In the genomic region with DNA sequence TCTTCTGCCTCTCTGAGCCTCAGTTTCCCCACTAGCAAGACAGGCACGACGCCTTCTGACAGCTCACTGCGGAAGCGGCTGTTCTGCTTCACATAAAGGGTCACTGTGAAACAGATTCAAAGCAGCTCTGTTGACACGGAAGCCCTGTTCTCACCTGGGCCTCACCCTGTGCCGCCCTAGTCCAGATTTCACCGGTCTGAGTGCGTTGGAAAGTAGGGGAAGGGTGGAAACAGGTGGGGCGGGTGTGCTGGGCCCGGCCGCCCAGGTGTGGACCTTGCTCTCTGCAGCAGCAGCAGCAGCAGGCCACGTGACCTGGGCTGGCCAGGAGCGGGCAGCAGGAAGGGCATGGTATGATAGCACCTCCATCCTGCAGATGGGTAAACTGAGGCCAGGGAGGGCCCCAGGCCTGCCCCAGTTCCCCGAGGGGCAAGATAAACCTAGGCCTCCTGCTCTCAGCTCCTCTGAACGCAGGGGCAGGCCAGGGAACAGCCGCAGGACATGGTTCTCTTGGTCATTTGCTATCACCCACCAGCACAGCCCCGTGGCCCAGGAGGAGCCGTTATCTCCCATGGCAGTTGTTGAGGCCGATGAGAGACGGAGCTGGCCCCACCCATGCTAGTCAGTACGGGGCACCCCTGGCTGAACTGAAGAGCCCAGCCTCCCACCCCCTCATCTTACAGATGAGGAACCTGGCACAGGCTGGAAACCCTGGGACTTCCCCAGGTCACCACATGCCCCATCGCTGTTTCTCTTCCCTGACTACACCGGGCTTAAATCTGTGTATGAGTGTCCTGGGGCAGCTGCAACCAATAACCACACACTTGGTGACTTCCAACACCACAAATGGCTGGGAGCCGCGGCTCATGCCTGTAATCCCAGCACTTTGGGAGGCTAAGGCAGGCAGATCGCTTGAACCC, we compare ENCODE assay signal across 11 cellular contexts. TPM values are rescaled to one million over a fixed set of nuclear protein-coding genes. Genes with fewer than 3 reads are reported as not detected.
DNase-seq lines count a peak whose midpoint lies in the region; ATAC-seq and TF ChIP-seq lines count a peak whose summit lies in the region.
"Had no signal": no experiment of that assay in that cellular context is flagged by ENCODE, and none has a peak within 500 bp of the region (broad histone marks: within the 10 kb centered on the region; RNA-seq: fewer than 3 reads in every experiment).

No MANE protein-coding gene starts in this region.

- H2AFZ ChIP-seq in hepatocyte (no peak overlapping the region), Karpas-422 (ENCODE audit: low read length) (no peak overlapping the region)

- H3K36me3 Mint-ChIP-seq in stimulated activated memory B cell treated with anti-CD40 and anti-IgM and Interleukin-4, amounts not matched to agents 10 μg/mL and 1 μg/mL and 100 μg/mL, for 72 hours, result peaks cover 21% of the 10 kb centered on the region

- DNase-seq in OCI-M2 (lab: John Stamatoyannopoulos, UW; ENCODE audit: unreplicated experiment) (peak; percentile 51), hepatocyte (ENCODE audit: low spot score) (peak; percentile 94), Kasumi-1 (lab: John Stamatoyannopoulos, UW) (no peak), G401 (ENCODE audit: low spot score) (no peak), Karpas-422 (no peak)
- DNase-seq: activated naive CD4-positive, alpha-beta T cell treated with anti-CD3 and anti-CD28 coated beads for 36 hours; NCI-H2081 treated with DMSO at 0.1 percent for 48 hours had no signal

- no peaks in the 10 kb centered on the region for H3K9me3 ChIP-seq in hepatocyte (ENCODE audit: low read depth)
- H3K9me3 ChIP-seq in Karpas-422 (ENCODE audit: low read length), result no peaks in the 10 kb centered on the region

- peak overlapping the region; percentile 83 for H3K27ac Mint-ChIP-seq in stimulated activated memory B cell treated with anti-CD40 and anti-IgM and Interleukin-4, amounts not matched to agents 10 μg/mL and 1 μg/mL and 100 μg/mL, for 72 hours
- H3K27ac Mint-ChIP-seq: activated naive CD4-positive, alpha-beta T cell treated with anti-CD3 and anti-CD28 coated beads for 36 hours had no signal

- H3K9ac ChIP-seq in Karpas-422 (ENCODE audit: low read length), result no peak overlapping the region

- H3K4me3 ChIP-seq in hepatocyte (no peak overlapping the region), Karpas-422 (ENCODE audit: low read length) (no peak overlapping the region)

- H3K9me2 ChIP-seq in hepatocyte (replicated peaks; ENCODE audit: insufficient read depth) (no peaks in the 10 kb centered on the region), Karpas-422 (replicated peaks; ENCODE audit: insufficient read depth, low read length) (no peaks in the 10 kb centered on the region)

- H3K4me3 Mint-ChIP-seq in stimulated activated memory B cell treated with anti-CD40 and anti-IgM and Interleukin-4, amounts not matched to agents 10 μg/mL and 1 μg/mL and 100 μg/mL, for 72 hours, result peak overlapping the region; percentile 37
- H3K4me3 Mint-ChIP-seq: activated naive CD4-positive, alpha-beta T cell treated with anti-CD3 and anti-CD28 coated beads for 36 hours had no signal

- no peaks in the 10 kb centered on the region for H3K27me3 Mint-ChIP-seq in stimulated activated memory B cell treated with anti-CD40 and anti-IgM and Interleukin-4, amounts not matched to agents 10 μg/mL and 1 μg/mL and 100 μg/mL, for 72 hours

- H3K27ac ChIP-seq in hepatocyte (peak overlapping the region; percentile 100), Karpas-422 (ENCODE audit: low read length) (no peak overlapping the region)

- H3K4me1 ChIP-seq in hepatocyte (ENCODE audit: insufficient read depth) (peaks cover 18% of the 10 kb centered on the region), Karpas-422 (ENCODE audit: low read length) (0 out of 2 replicates have a peak, but pooled peaks cover 2% of the 10 kb centered on the region)

- H3K9me3 Mint-ChIP-seq in stimulated activated memory B cell treated with anti-CD40 and anti-IgM and Interleukin-4, amounts not matched to agents 10 μg/mL and 1 μg/mL and 100 μg/mL, for 72 hours, result no peaks in the 10 kb centered on the region
- H3K9me3 Mint-ChIP-seq: activated naive CD4-positive, alpha-beta T cell treated with anti-CD3 and anti-CD28 coated beads for 36 hours had no signal

- no peaks in the 10 kb centered on the region for H3K36me3 ChIP-seq in hepatocyte (replicated peaks; ENCODE audit: insufficient read depth, low read depth)
- peaks cover 13% of the 10 kb centered on the region for H3K36me3 ChIP-seq in Karpas-422 (ENCODE audit: insufficient read depth, low read length)

- in situ Hi-C loops in G401 (cut with HindIII; ENCODE audit: low sequenced_read_pairs), result no loop called here

- H3K4me2 ChIP-seq in hepatocyte (peak overlapping the region; percentile 57), Karpas-422 (ENCODE audit: low read depth, low read length, poor library complexity, severe bottlenecking) (no peak overlapping the region)

- TF ChIP-seq CTCF in hepatocyte (IDR thresholded peaks at IDR 0.05; ENCODE audit: poor library complexity), result no peak

- H3K27me3 ChIP-seq in hepatocyte (no peaks in the 10 kb centered on the region), Karpas-422 (ENCODE audit: low read length) (no peaks in the 10 kb centered on the region)

- peaks cover 46% of the 10 kb centered on the region for H3K4me1 Mint-ChIP-seq in stimulated activated memory B cell treated with anti-CD40 and anti-IgM and Interleukin-4, amounts not matched to agents 10 μg/mL and 1 μg/mL and 100 μg/mL, for 72 hours

- H3K79me2 ChIP-seq in hepatocyte (peaks cover 19% of the 10 kb centered on the region), Karpas-422 (ENCODE audit: low read length) (no peaks in the 10 kb centered on the region)

- ATAC-seq in GM18867 (IDR thresholded peaks at IDR 0.05; ENCODE audit: unreplicated experiment), result peak; percentile 47
- peak; percentile 94 for ATAC-seq in stimulated activated memory B cell treated with anti-CD40 and anti-IgM and Interleukin-4, amounts not matched to agents 10 μg/mL and 1 μg/mL and 100 μg/mL, for 72 hours
- ATAC-seq in HG03565 (IDR thresholded peaks at IDR 0.05; ENCODE audit: unreplicated experiment), result no peak

- H4K20me1 ChIP-seq in hepatocyte (ENCODE audit: insufficient read depth, poor library complexity, severe bottlenecking) (no peaks in the 10 kb centered on the region), Karpas-422 (ENCODE audit: insufficient read depth, low read depth, low read length) (no peaks in the 10 kb centered on the region)

- WGBS in hepatocyte (ENCODE audit: low lambda C conversion rate, missing lambda C conversion rate), result 69% methylated on average over 26 of the region's 26 CpGs

RNA-seq across cellular contexts. Expression of gene PTGES2, which starts 12.1 kb away (rescaled TPM):
- 29.4 and 36.5 TPM in 2 replicates for total RNA-seq in hepatocyte
- 68.1 and 81.7 TPM in 2 replicates for polyA plus RNA-seq in hepatocyte
- 85.7 and 122 TPM in 2 replicates for total RNA-seq in G401 (2014; rRNA removed; shearing (Covaris generic))
- total RNA-seq in Karpas-422 (2014; rRNA removed; shearing (Covaris generic); ENCODE audit: low replicate concordance), result 68.4 and 114 TPM in 2 replicates

RNA-seq across cellular contexts. Expression of gene LCN2, which starts 33.8 kb away (rescaled TPM):
- 5.3 and 14.3 TPM in 2 replicates for total RNA-seq in hepatocyte
- polyA plus RNA-seq in hepatocyte, result 5.6 and 12.8 TPM in 2 replicates
- total RNA-seq in G401 (2014; rRNA removed; shearing (Covaris generic)), result 13.5 TPM in 1 of 2 replicates, not detected in the other
- not detected in 2 replicates for total RNA-seq in Karpas-422 (2014; rRNA removed; shearing (Covaris generic); ENCODE audit: low replicate concordance)
- total RNA-seq: activated naive CD4-positive, alpha-beta T cell treated with anti-CD3 and anti-CD28 coated beads for 36 hours; T-helper 2 cell treated with Interferon-gamma antibody and Interleukin-4, amounts not matched to agents 100 ng/mL and 5 ng/mL, for 36 hours had no signal

RNA-seq across cellular contexts. Expression of gene BBLN, which starts 44.6 kb away (rescaled TPM):
- 88.1 and 102 TPM in 2 replicates for total RNA-seq in hepatocyte
- polyA plus RNA-seq in hepatocyte, result 86.6 and 92.6 TPM in 2 replicates
- 121 and 125 TPM in 2 replicates for total RNA-seq in G401 (2014; rRNA removed; shearing (Covaris generic))
- total RNA-seq in Karpas-422 (2014; rRNA removed; shearing (Covaris generic); ENCODE audit: low replicate concordance), result 154 and 209 TPM in 2 replicates

RNA-seq across cellular contexts. Expression of gene SLC25A25, which starts 47.4 kb away (rescaled TPM):
- 52.4 and 62.3 TPM in 2 replicates for total RNA-seq in hepatocyte
- polyA plus RNA-seq in hepatocyte, result 40.1 and 51.0 TPM in 2 replicates
- 25.5 and 29.0 TPM in 2 replicates for total RNA-seq in G401 (2014; rRNA removed; shearing (Covaris generic))
- total RNA-seq in Karpas-422 (2014; rRNA removed; shearing (Covaris generic); ENCODE audit: low replicate concordance), result 4.1 and 12.7 TPM in 2 replicates

RNA-seq across cellular contexts. Expression of gene NAIF1, which starts 48.3 kb away (rescaled TPM):
- 9.6 and 10.3 TPM in 2 replicates for total RNA-seq in hepatocyte
- 7.0 and 8.0 TPM in 2 replicates for polyA plus RNA-seq in hepatocyte
- total RNA-seq in G401 (2014; rRNA removed; shearing (Covaris generic)), result 5.4 and 6.6 TPM in 2 replicates
- 7.3 and 13.9 TPM in 2 replicates for total RNA-seq in Karpas-422 (2014; rRNA removed; shearing (Covaris generic); ENCODE audit: low replicate concordance)

Comparison
In these comparisons a context has a peak if more than half of its experiments do, and no peak if none do; other contexts are left out.
1. DNase-seq: peak in OCI-M2 (single experiment) and hepatocyte (single experiment); none in Kasumi-1 (0 of 2), G401 (single experiment) and Karpas-422 (single experiment).